In genomic region chr11:128845334-128845780, GRCh38 we compare ENCODE assay signal across 18 cellular contexts. TPM values are rescaled to one million over a fixed set of nuclear protein-coding genes. Genes with fewer than 3 reads are reported as not detected.
DNase-seq lines count a peak whose midpoint lies in the region; ATAC-seq, FAIRE-seq and TF ChIP-seq lines count a peak whose summit lies in the region.
"Had no signal": no experiment of that assay in that cellular context is flagged by ENCODE, and none has a peak within 500 bp of the region (broad histone marks: within the 10 kb centered on the region; RNA-seq: fewer than 3 reads in every experiment).

No MANE protein-coding gene starts in this region.

- TF ChIP-seq CTCF in heart left ventricle (IDR thresholded peaks at IDR 0.05) (no peak), OCI-LY1 (IDR thresholded peaks at IDR 0.05; ENCODE audit: low read length) (no peak), smooth muscle cell (IDR thresholded peaks at IDR 0.05; ENCODE audit: borderline replicate concordance, insufficient read depth, poor library complexity, severe bottlenecking) (no peak)

- H3K4me1 ChIP-seq in heart left ventricle, result peaks cover 0 to 20% (median 0%) of the 10 kb centered on the region in 12 donors
- peaks cover 65% of the 10 kb centered on the region for H3K4me1 ChIP-seq in OCI-LY1 (ENCODE audit: insufficient read depth, low read length, severe bottlenecking)
- no peaks in the 10 kb centered on the region for H3K4me1 ChIP-seq in smooth muscle cell (ENCODE audit: low read depth)
- H3K4me1 ChIP-seq in small intestine (ENCODE audit: control insufficient read depth in 2 of 2, insufficient read depth in 1 of 2, low read depth in 1 of 2, low read length in 1 of 2), result no peaks in the 10 kb centered on the region
- H3K4me1 ChIP-seq: adrenal gland, prostate gland had no signal

- FAIRE-seq in small intestine (lab: Jason Lieb, UNC), result no peak
- FAIRE-seq: colon, K562 had no signal

- H3K4me3 ChIP-seq in heart left ventricle (no peak overlapping the region), OCI-LY1 (ENCODE audit: low read depth, low read length, poor library complexity, severe bottlenecking) (no peak overlapping the region), smooth muscle cell (no peak overlapping the region), small intestine (ENCODE audit: low read depth in 1 of 2, low read length in 2 of 2) (no peak overlapping the region)
- H3K4me3 ChIP-seq: adrenal gland, GM23338, K562, prostate gland had no signal

- no peaks in the 10 kb centered on the region for H3K9me2 ChIP-seq in OCI-LY1 (ENCODE audit: low read depth, low read length)
- H3K9me2 ChIP-seq: SK-N-SH had no signal

- H3F3A ChIP-seq in OCI-LY1 (ENCODE audit: insufficient read depth, low read length) (no peaks in the 10 kb centered on the region), smooth muscle cell (ENCODE audit: low read depth) (no peaks in the 10 kb centered on the region)

- ATAC-seq in heart left ventricle, result peak in 3 of 4 donors; percentile 59 to 64 (median 59)
- ATAC-seq: GM23338, K562 had no signal

- H3K9me3 ChIP-seq in heart left ventricle (no peaks in the 10 kb centered on the region), OCI-LY1 (ENCODE audit: low read length) (no peaks in the 10 kb centered on the region), smooth muscle cell (replicated peaks; ENCODE audit: low read depth) (no peaks in the 10 kb centered on the region), small intestine (ENCODE audit: control insufficient read depth, low read depth) (no peaks in the 10 kb centered on the region)
- H3K9me3 ChIP-seq: adrenal gland, prostate gland, SK-N-SH had no signal

- no peak for TF ChIP-seq POLR2A in heart left ventricle (IDR thresholded peaks at IDR 0.05)

- H3K9me3 Mint-ChIP-seq in activated naive CD8-positive, alpha-beta T cell (ENCODE audit: low read depth), result no peaks in the 10 kb centered on the region
- H3K9me3 Mint-ChIP-seq: GM23338 had no signal

- no peaks in the 10 kb centered on the region for H3K79me2 ChIP-seq in OCI-LY1 (ENCODE audit: insufficient read depth, low read length)
- H3K79me2 ChIP-seq in smooth muscle cell (ENCODE audit: low read depth), result no peaks in the 10 kb centered on the region

- H3K27ac ChIP-seq in heart left ventricle (no peak overlapping the region), OCI-LY1 (ENCODE audit: low read depth, low read length, poor library complexity, severe bottlenecking) (peak overlapping the region; percentile 96), smooth muscle cell (ENCODE audit: low read depth) (no peak overlapping the region), small intestine (ENCODE audit: low read depth in 1 of 2, low read length in 1 of 2) (no peak overlapping the region)
- H3K27ac ChIP-seq: adrenal gland, prostate gland had no signal

- no peaks in the 10 kb centered on the region for H3K36me3 ChIP-seq in heart left ventricle
- no peaks in the 10 kb centered on the region for H3K36me3 ChIP-seq in OCI-LY1 (ENCODE audit: insufficient read depth, low read length)
- H3K36me3 ChIP-seq in smooth muscle cell (ENCODE audit: low read depth), result no peaks in the 10 kb centered on the region
- H3K36me3 ChIP-seq in small intestine (ENCODE audit: control insufficient read depth in 2 of 2, insufficient read depth in 2 of 2, low read length in 2 of 2), result no peaks in the 10 kb centered on the region
- H3K36me3 ChIP-seq: adrenal gland, prostate gland had no signal

- peaks cover 4% of the 10 kb centered on the region for H3K36me3 Mint-ChIP-seq in activated naive CD8-positive, alpha-beta T cell

- H3K9ac ChIP-seq in OCI-LY1 (ENCODE audit: low read length) (peak overlapping the region; percentile 30; the same call in 1 of the 2 replicates), smooth muscle cell (ENCODE audit: low read depth) (no peak overlapping the region)
- H3K9ac ChIP-seq: SK-N-SH had no signal

- no peak for DNase-seq in heart left ventricle
- DNase-seq in cardiac septum (ENCODE audit: low spot score), result no peak
- DNase-seq in NCI-H345 (lab: John Stamatoyannopoulos, UW), result no peak
- DNase-seq in smooth muscle cell (lab: John Stamatoyannopoulos, UW; ENCODE audit: unreplicated experiment), result no peak
- no peak for DNase-seq in small intestine
- no peak for DNase-seq in NCI-H2029 treated with DMSO at 0.1 percent for 48 hours (lab: John Stamatoyannopoulos, UW)
- DNase-seq: adrenal gland, erythroblast, left cardiac atrium, NCI-H2107, SK-N-SH had no signal

- peak overlapping the region; percentile 24 for H3K27ac Mint-ChIP-seq in activated naive CD8-positive, alpha-beta T cell
- H3K27ac Mint-ChIP-seq: GM23338 had no signal

- no peak overlapping the region for H2AFZ ChIP-seq in OCI-LY1 (ENCODE audit: low read length)
- no peak overlapping the region for H2AFZ ChIP-seq in smooth muscle cell (ENCODE audit: low read depth)
- H2AFZ ChIP-seq: GM23338 had no signal

- H3K4me2 ChIP-seq in OCI-LY1 (ENCODE audit: low read length) (peak overlapping the region; percentile 28; the same call in 1 of the 2 replicates), smooth muscle cell (no peak overlapping the region)
- H3K4me2 ChIP-seq: GM23338, SK-N-SH had no signal

- H3K27me3 Mint-ChIP-seq in activated naive CD8-positive, alpha-beta T cell, result no peaks in the 10 kb centered on the region

- H3K4me3 Mint-ChIP-seq in activated naive CD8-positive, alpha-beta T cell, result no peak overlapping the region
- H3K4me3 Mint-ChIP-seq: GM23338 had no signal

- 38 to 60% (median 46%) methylated on average over 2 of the region's 2 CpGs for WGBS in heart left ventricle, 4 donors
- 85% methylated on average over 2 of the region's 2 CpGs for WGBS in smooth muscle cell (ENCODE audit: low lambda C conversion rate)
- WGBS in small intestine, 3 donors, result 53 to 82% (median 61%) methylated on average over 2 of the region's 2 CpGs

- no peaks in the 10 kb centered on the region for H3K27me3 ChIP-seq in heart left ventricle
- H3K27me3 ChIP-seq in OCI-LY1 (ENCODE audit: insufficient read depth, low read length), result no peaks in the 10 kb centered on the region
- peaks cover 4% of the 10 kb centered on the region for H3K27me3 ChIP-seq in smooth muscle cell (ENCODE audit: low read depth)
- no peaks in the 10 kb centered on the region for H3K27me3 ChIP-seq in small intestine (ENCODE audit: control insufficient read depth in 2 of 2, insufficient read depth in 2 of 2, low read length in 2 of 2)
- H3K27me3 ChIP-seq: adrenal gland had no signal

- intact Hi-C loops in heart left ventricle (cut with DNase I) (no loop called here), cardiac septum (cut with DNase I) (no loop called here)

- H3K4me1 Mint-ChIP-seq in activated naive CD8-positive, alpha-beta T cell (ENCODE audit: low read depth), result peaks cover 40% of the 10 kb centered on the region

- H4K20me1 ChIP-seq in OCI-LY1 (ENCODE audit: insufficient read depth, low read length) (no peaks in the 10 kb centered on the region), smooth muscle cell (ENCODE audit: low read depth) (no peaks in the 10 kb centered on the region)

RNA-seq across cellular contexts. Expression of gene KCNJ1, which starts 21.7 kb away (rescaled TPM):
- total RNA-seq in heart left ventricle (under 1 TPM in 4 of 9 donors, not detected in 5; 0.16 to 0.50 (median 0.31) TPM), cardiac septum (not detected), smooth muscle cell (0.99 TPM in 1 of 2 replicates, not detected in the other)
- polyA plus RNA-seq in heart left ventricle (under 1 TPM in 1 of 2 donors, not detected in 1; 0.08 TPM), smooth muscle cell (0.35 TPM in 1 of 2 replicates, not detected in the other), small intestine (under 1 TPM in 1 of 3 donors, not detected in 2; 0.06 TPM)
- total RNA-seq: adrenal gland, Daoy, GM23338, K562, left cardiac atrium, prostate gland had no signal
- polyA plus RNA-seq: K562, SK-N-SH had no signal

RNA-seq across cellular contexts. Expression of gene KCNJ5, which starts 45.8 kb away (rescaled TPM):
- total RNA-seq in heart left ventricle, result 10 to 100 TPM in 2 of 9 donors, 1 to 10 TPM in 7; 3.3 to 29.4 (median 7.2) TPM
- 1 to 10 TPM; 1.4 to 3.0 TPM for polyA plus RNA-seq in heart left ventricle
- 12.1 TPM for total RNA-seq in cardiac septum
- total RNA-seq in smooth muscle cell, result not detected in 2 replicates
- polyA plus RNA-seq in smooth muscle cell, result 0.05 and 0.11 TPM in 2 replicates
- under 1 TPM in 2 of 3 donors, not detected in 1; 0.54 to 0.76 TPM for polyA plus RNA-seq in small intestine
- total RNA-seq: Daoy, GM23338 had no signal
- polyA plus RNA-seq: GM23338, K562 had no signal
